In the genomic region with DNA sequence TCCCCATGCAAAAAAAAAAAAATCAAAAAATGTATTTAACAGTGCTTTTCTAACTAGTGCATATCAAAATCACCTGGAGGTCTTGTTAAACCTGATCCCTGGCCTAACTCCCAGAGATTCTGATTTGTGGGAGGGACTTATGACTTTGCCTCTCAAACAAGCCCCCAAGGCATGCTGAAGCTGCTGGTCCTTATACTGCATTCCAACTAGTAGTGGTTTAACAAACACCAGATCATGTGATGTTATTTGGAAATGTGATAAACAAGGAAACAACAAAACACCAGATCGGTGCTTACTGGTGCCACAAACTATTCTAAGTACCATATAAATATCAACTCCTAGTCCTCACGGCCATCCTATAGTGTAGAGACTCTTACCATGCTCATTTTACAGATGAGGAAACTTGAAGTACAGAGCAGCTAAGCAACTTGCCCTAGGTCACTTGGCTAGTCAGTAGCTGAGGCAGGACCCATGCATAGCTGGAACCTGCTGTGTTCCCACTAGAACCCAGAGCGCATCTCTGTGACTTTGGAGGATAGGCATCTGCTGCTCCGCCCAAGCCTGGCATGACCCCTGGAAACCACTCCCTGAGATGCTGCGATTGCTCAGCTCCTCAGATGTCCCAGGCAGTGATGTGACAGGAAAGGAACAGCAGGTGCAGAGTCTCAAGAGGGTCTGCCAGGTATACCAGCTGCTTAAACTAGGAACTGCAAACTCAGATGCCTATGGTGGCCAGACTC, we compare ENCODE assay signal across 1 cellular context.
TF ChIP-seq lines count a peak whose summit lies in the region.

No MANE protein-coding gene starts in this region.

TF ChIP-seq in H1, 55 proteins besides CTCF, POLR2A, EP300 and RAD21:
- TF ChIP-seq, protein P1, sequence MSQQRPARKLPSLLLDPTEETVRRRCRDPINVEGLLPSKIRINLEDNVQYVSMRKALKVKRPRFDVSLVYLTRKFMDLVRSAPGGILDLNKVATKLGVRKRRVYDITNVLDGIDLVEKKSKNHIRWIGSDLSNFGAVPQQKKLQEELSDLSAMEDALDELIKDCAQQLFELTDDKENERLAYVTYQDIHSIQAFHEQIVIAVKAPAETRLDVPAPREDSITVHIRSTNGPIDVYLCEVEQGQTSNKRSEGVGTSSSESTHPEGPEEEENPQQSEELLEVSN (IDR thresholded peaks at IDR 0.05): no peak
- TF ChIP-seq BCL11A (IDR thresholded peaks at IDR 0.05; ENCODE audit: low read depth in 2 of 2, low read length in 2 of 2) (no peak), EZH2 (IDR thresholded peaks at IDR 0.05; ENCODE audit: low read depth, low read length, severe bottlenecking) (no peak), CREB1 (IDR thresholded peaks at IDR 0.05) (no peak), TEAD4 (IDR thresholded peaks at IDR 0.05; ENCODE audit: low read depth, low read length) (no peak)
- TF ChIP-seq, protein P2, sequence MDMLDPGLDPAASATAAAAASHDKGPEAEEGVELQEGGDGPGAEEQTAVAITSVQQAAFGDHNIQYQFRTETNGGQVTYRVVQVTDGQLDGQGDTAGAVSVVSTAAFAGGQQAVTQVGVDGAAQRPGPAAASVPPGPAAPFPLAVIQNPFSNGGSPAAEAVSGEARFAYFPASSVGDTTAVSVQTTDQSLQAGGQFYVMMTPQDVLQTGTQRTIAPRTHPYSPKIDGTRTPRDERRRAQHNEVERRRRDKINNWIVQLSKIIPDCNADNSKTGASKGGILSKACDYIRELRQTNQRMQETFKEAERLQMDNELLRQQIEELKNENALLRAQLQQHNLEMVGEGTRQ (IDR thresholded peaks at IDR 0.05; ENCODE audit: low read length): no peak
